Comparison of ENCODE assay signal across 8 cellular contexts in the genomic region with DNA sequence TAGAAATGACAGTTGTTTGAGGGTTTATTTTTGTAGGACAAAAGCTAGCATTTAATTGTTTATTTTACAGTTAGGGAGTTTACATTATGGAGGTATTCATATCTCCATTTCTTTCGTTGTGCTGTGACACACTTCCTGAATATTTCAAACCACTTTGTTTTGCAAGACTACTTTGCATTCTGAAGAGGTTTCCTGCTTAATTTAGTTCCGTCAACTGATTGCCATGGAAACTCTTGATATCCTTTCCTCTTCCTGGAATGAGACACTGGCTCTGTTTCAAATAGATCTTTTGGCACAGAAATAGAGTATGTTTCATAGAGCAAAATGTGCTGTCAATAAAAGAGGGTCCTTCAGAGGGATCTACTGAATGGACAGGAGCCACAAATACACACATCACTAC.
A peak's percentile ranks its signal among the peaks of the same experiment; 100 is the strongest.
DNase-seq lines count a peak whose midpoint lies in the region; ATAC-seq and TF ChIP-seq lines count a peak whose summit lies in the region.

No MANE protein-coding gene starts in this region.

- H3K79me1 ChIP-seq in mesendoderm (ENCODE audit: low read length): no peaks in the 10 kb centered on the region

- TF ChIP-seq EP300 in suprapubic skin (IDR thresholded peaks at IDR 0.05): no peak

- POLR2A ChIA-PET in CD4-positive, alpha-beta memory T cell (lab: Charles Lee; ENCODE audit: partially characterized antibody): interaction anchor here (1.0 kb wide), 1 partner anchor 9 kb away, joined by 3 read pairs; no protein-coding TSS in a partner anchor

- no peak overlapping the region for H2BK120ac ChIP-seq in mesendoderm (ENCODE audit: low read depth, low read length)

- H3K18ac ChIP-seq in mesendoderm (ENCODE audit: low read length): no peak overlapping the region

- H3K27me3 ChIP-seq in CD4-positive, alpha-beta memory T cell (ENCODE audit: insufficient read depth, low read length): no peaks in the 10 kb centered on the region
- no peaks in the 10 kb centered on the region for H3K27me3 ChIP-seq in body of pancreas
- H3K27me3 ChIP-seq in mesendoderm (ENCODE audit: insufficient read depth, low read length, poor library complexity): no peaks in the 10 kb centered on the region
- no peaks in the 10 kb centered on the region for H3K27me3 ChIP-seq in suprapubic skin

- H3K36me3 ChIP-seq in CD4-positive, alpha-beta memory T cell (ENCODE audit: insufficient read depth, low read length): no peaks in the 10 kb centered on the region
- H3K36me3 ChIP-seq in body of pancreas (replicated peaks in 1 of 2; ENCODE audit: insufficient read depth in 1 of 2, low read depth in 2 of 2) (no peaks in the 10 kb centered on the region), mesendoderm (ENCODE audit: control insufficient read depth, insufficient read depth, low read length) (no peaks in the 10 kb centered on the region), suprapubic skin (no peaks in the 10 kb centered on the region)

- H3K27me3 Mint-ChIP-seq in CD4-positive, alpha-beta memory T cell: peaks cover 0 to 2% of the 10 kb centered on the region in 2 donors

- no peak overlapping the region for H2AK5ac ChIP-seq in mesendoderm (ENCODE audit: low read length)

- H3K4ac ChIP-seq in mesendoderm (ENCODE audit: low read depth, low read length): no peak overlapping the region

- peaks cover 26% of the 10 kb centered on the region for H3K4me1 ChIP-seq in CD4-positive, alpha-beta memory T cell (ENCODE audit: insufficient read depth, low read length)
- H3K4me1 ChIP-seq in body of pancreas (peaks cover 26% of the 10 kb centered on the region), mesendoderm (ENCODE audit: control insufficient read depth, low read depth, low read length) (no peaks in the 10 kb centered on the region), suprapubic skin (peaks cover 31% of the 10 kb centered on the region)

- TF ChIP-seq POLR2A in body of pancreas (IDR thresholded peaks at IDR 0.05): no peak
- no peak for TF ChIP-seq POLR2A in suprapubic skin (IDR thresholded peaks at IDR 0.05)

- H3K9me3 ChIP-seq in CD4-positive, alpha-beta memory T cell (ENCODE audit: control insufficient read depth in 1 of 2, low read length in 2 of 2): no peaks in the 10 kb centered on the region
- H3K9me3 ChIP-seq in body of pancreas (no peaks in the 10 kb centered on the region), suprapubic skin (no peaks in the 10 kb centered on the region)

- peak in 3 of 5 donors; percentile 43 to 65 (median 44) for DNase-seq in CD4-positive, alpha-beta memory T cell
- peak; percentile 93 for DNase-seq in NCI-H1092 treated with DMSO at 0.1 percent for 48 hours (lab: John Stamatoyannopoulos, UW)
- DNase-seq in body of pancreas: no peak
- DNase-seq in mesendoderm: peak; percentile 41
- DNase-seq in HPDE6-E6E7 (ENCODE audit: extremely low spot score): no peak
- no peak for DNase-seq in stimulated activated CD4-positive, alpha-beta T cell treated with anti-CD3 and anti-CD28 coated beads, Interleukin-1b, Interleukin-23, amount 100 ng/mL, for 48 hours
- DNase-seq in suprapubic skin (ENCODE audit: low spot score in 2 of 2): no peak

- peak; percentile 80 for ATAC-seq in body of pancreas
- ATAC-seq in GM21526 (IDR thresholded peaks at IDR 0.05; ENCODE audit: low FRiP score, unreplicated experiment): no peak

- intact Hi-C loops in CD4-positive, alpha-beta memory T cell (cut with micrococcal nuclease): no loop called here
- intact Hi-C loops in body of pancreas (cut with DNase I): no loop called here

- no peak overlapping the region for H2BK5ac ChIP-seq in mesendoderm (ENCODE audit: low read length)

- no peak overlapping the region for H3K56ac ChIP-seq in mesendoderm (ENCODE audit: low read length)

- H3K23ac ChIP-seq in mesendoderm (ENCODE audit: low read length): no peak overlapping the region

- H4K5ac ChIP-seq in mesendoderm (ENCODE audit: low read length): no peak overlapping the region

- H4K8ac ChIP-seq in mesendoderm (ENCODE audit: low read depth, low read length): no peak overlapping the region

- 9 to 10% methylated on average over 2 of the region's 2 CpGs for WGBS in body of pancreas, 2 donors
- WGBS in mesendoderm (ENCODE audit: extremely low coverage, insufficient coverage, low lambda C conversion rate): no CpG with 5 or more reads among the region's 2 CpGs
- WGBS in suprapubic skin: 6% methylated on average over 2 of the region's 2 CpGs

- peaks cover 12 to 61% (median 20%) of the 10 kb centered on the region in 4 donors for H3K4me1 Mint-ChIP-seq in CD4-positive, alpha-beta memory T cell

- H3K9me3 Mint-ChIP-seq in CD4-positive, alpha-beta memory T cell: peaks cover 0 to 2% (median 0%) of the 10 kb centered on the region in 8 donors

- H2BK15ac ChIP-seq in mesendoderm (replicated peaks; ENCODE audit: low read depth): no peak overlapping the region

- H3K4me3 Mint-ChIP-seq in CD4-positive, alpha-beta memory T cell: peak overlapping the region in 4 of 8 donors; percentile 5 to 78 (median 18)

- no peak overlapping the region for H3K9ac ChIP-seq in mesendoderm (ENCODE audit: low read length)

- CTCF ChIA-PET in CD4-positive, alpha-beta memory T cell (lab: Charles Lee; ENCODE audit: partially characterized antibody): no interaction called here

- no peaks in the 10 kb centered on the region for H3K79me2 ChIP-seq in mesendoderm (ENCODE audit: control insufficient read depth, insufficient read depth, low read length)

- no peak for TF ChIP-seq CTCF in body of pancreas (IDR thresholded peaks at IDR 0.05)
- no peak for TF ChIP-seq CTCF in suprapubic skin (IDR thresholded peaks at IDR 0.05)

- H3K4me2 ChIP-seq in mesendoderm (ENCODE audit: low read length): no peak overlapping the region

- H3K4me3 ChIP-seq in CD4-positive, alpha-beta memory T cell (ENCODE audit: low read length in 2 of 2): no peak overlapping the region
- H3K4me3 ChIP-seq in body of pancreas: no peak overlapping the region
- H3K4me3 ChIP-seq in mesendoderm (ENCODE audit: low read length): no peak overlapping the region
- no peak overlapping the region for H3K4me3 ChIP-seq in suprapubic skin

- no peak overlapping the region for H3K27ac ChIP-seq in CD4-positive, alpha-beta memory T cell (ENCODE audit: low read depth, low read length)
- peak overlapping the region in 2 of 4 donors; percentile 32 to 47 for H3K27ac ChIP-seq in body of pancreas
- H3K27ac ChIP-seq in mesendoderm (ENCODE audit: low read depth, low read length): no peak overlapping the region
- H3K27ac ChIP-seq in suprapubic skin: no peak overlapping the region

- no peaks in the 10 kb centered on the region for H3K36me3 Mint-ChIP-seq in CD4-positive, alpha-beta memory T cell

- peak overlapping the region in 5 of 7 donors; percentile 17 to 83 (median 80) for H3K27ac Mint-ChIP-seq in CD4-positive, alpha-beta memory T cell

Comparison
In these comparisons a context has a peak if more than half of its experiments do, and no peak if none do; other contexts are left out.
1. DNase-seq: peak in CD4-positive, alpha-beta memory T cell (3 of 5), NCI-H1092 treated with DMSO at 0.1 percent for 48 hours (single experiment) and mesendoderm (single experiment); none in body of pancreas (0 of 4), HPDE6-E6E7 (single experiment), stimulated activated CD4-positive, alpha-beta T cell treated with anti-CD3 and anti-CD28 coated beads, Interleukin-1b, Interleukin-23, amount 100 ng/mL, for 48 hours (single experiment) and suprapubic skin (0 of 2).